Comparison of ENCODE assay signal across 16 cellular contexts in genomic region chr2:134167015-134167414, GRCh38.
DNase-seq lines count a peak whose midpoint lies in the region; ATAC-seq and TF ChIP-seq lines count a peak whose summit lies in the region.
"Had no signal": no experiment of that assay in that cellular context is flagged by ENCODE, and none has a peak within 500 bp of the region (broad histone marks: within the 10 kb centered on the region; RNA-seq: fewer than 3 reads in every experiment).

No MANE protein-coding gene starts in this region.

- H3K9me3 Mint-ChIP-seq in CD4-positive, alpha-beta T cell, result no peaks in the 10 kb centered on the region
- H3K9me3 Mint-ChIP-seq in HFFc6 (no peaks in the 10 kb centered on the region), activated B cell treated with CpG ODN at 0.5 μM for 24 hours (no peaks in the 10 kb centered on the region)

- DNase-seq in CD4-positive, alpha-beta T cell, result no peak
- DNase-seq in HFFc6, result peak; percentile 29
- DNase-seq in activated B cell treated with CpG ODN at 0.5 μM for 24 hours, result no peak
- peak; percentile 44 for DNase-seq in fibroblast of villous mesenchyme (ENCODE audit: low read depth)
- no peak for DNase-seq in posterior cingulate gyrus
- DNase-seq: activated gamma-delta T cell treated with Interleukin-2 at 50 U/mL for 16 hours; DND-41; effector memory CD4-positive, alpha-beta T cell; kidney glomerular epithelial cell; stimulated activated CD4-positive, alpha-beta T cell treated with anti-CD3 and anti-CD28 coated beads, Interleukin-12 subunit alpha, Interleukin-12 subunit beta, amount 100 ng/mL, for 4 hours had no signal

- intact Hi-C loops in CD4-positive, alpha-beta T cell (cut with DNase I, micrococcal nuclease), result no loop called here
- intact Hi-C loops in activated B cell treated with CpG ODN at 0.5 μM for 24 hours (cut with micrococcal nuclease), result no loop called here
- intact Hi-C loops in posterior cingulate gyrus (cut with DNase I), result no loop called here

- H3K4me3 ChIP-seq in fibroblast of villous mesenchyme (ENCODE audit: low read depth, low read length) (no peak overlapping the region), gastroesophageal sphincter (no peak overlapping the region)
- H3K4me3 ChIP-seq: cardiac muscle cell had no signal

- no peaks in the 10 kb centered on the region for H3K27me3 ChIP-seq in CD4-positive, alpha-beta T cell (ENCODE audit: control insufficient read depth, insufficient read depth, low read length)
- H3K27me3 ChIP-seq in gastroesophageal sphincter, result no peaks in the 10 kb centered on the region
- H3K27me3 ChIP-seq: cardiac muscle cell had no signal

- H3K4me1 ChIP-seq in gastroesophageal sphincter, result peaks cover 0 to 28% (median 3%) of the 10 kb centered on the region in 3 donors

- 90 to 93% methylated on average over 2 to 3 of the region's 3 CpGs for WGBS in gastroesophageal sphincter (ENCODE audit: low coverage in 1 of 2), 2 donors

- H3K9me3 ChIP-seq in CD4-positive, alpha-beta T cell (ENCODE audit: control insufficient read depth, low read length), result no peaks in the 10 kb centered on the region
- no peaks in the 10 kb centered on the region for H3K9me3 ChIP-seq in gastroesophageal sphincter

- POLR2A ChIA-PET in CD4-positive, alpha-beta T cell (lab: Charles Lee), result interaction anchor here (0.8 kb wide), 1 partner anchor 45 kb away, joined by 3 read pairs; no protein-coding TSS in a partner anchor
- POLR2A ChIA-PET in activated B cell treated with CpG ODN at 0.5 μM for 24 hours (lab: Charles Lee), result interaction anchor here (1.9 kb wide), 1 partner anchor 10 kb away, joined by 5 read pairs; no protein-coding TSS in a partner anchor

- no peaks in the 10 kb centered on the region for H3K27me3 Mint-ChIP-seq in CD4-positive, alpha-beta T cell
- H3K27me3 Mint-ChIP-seq in HFFc6 (ENCODE audit: insufficient read depth), result no peaks in the 10 kb centered on the region
- no peaks in the 10 kb centered on the region for H3K27me3 Mint-ChIP-seq in activated B cell treated with CpG ODN at 0.5 μM for 24 hours

- H3K27ac Mint-ChIP-seq in CD4-positive, alpha-beta T cell, result peak overlapping the region; percentile 28
- no peak overlapping the region; the same call in 1 of the 2 replicates for H3K27ac Mint-ChIP-seq in HFFc6
- peak overlapping the region; percentile 9 for H3K27ac Mint-ChIP-seq in activated B cell treated with CpG ODN at 0.5 μM for 24 hours

- no peak for TF ChIP-seq EP300 in gastroesophageal sphincter (IDR thresholded peaks at IDR 0.05)

- ATAC-seq in CD4-positive, alpha-beta T cell (ENCODE audit: poor library complexity), result no peak
- ATAC-seq in activated B cell treated with CpG ODN at 0.5 μM for 24 hours (ENCODE audit: low read depth), result no peak
- no peak for ATAC-seq in gastroesophageal sphincter
- no peak for ATAC-seq in HG02623 (IDR thresholded peaks at IDR 0.05; ENCODE audit: unreplicated experiment)
- ATAC-seq in GM18505 (IDR thresholded peaks at IDR 0.05; ENCODE audit: unreplicated experiment), result no peak
- ATAC-seq: Right ventricle myocardium inferior had no signal

- no peak overlapping the region for H3K4me3 Mint-ChIP-seq in CD4-positive, alpha-beta T cell
- H3K4me3 Mint-ChIP-seq in HFFc6 (no peak overlapping the region), activated B cell treated with CpG ODN at 0.5 μM for 24 hours (no peak overlapping the region)

- no peak overlapping the region for H3K27ac ChIP-seq in CD4-positive, alpha-beta T cell (ENCODE audit: low read depth, low read length)
- no peak overlapping the region for H3K27ac ChIP-seq in gastroesophageal sphincter
- H3K27ac ChIP-seq: cardiac muscle cell, HL-60 had no signal

- H3K4me1 Mint-ChIP-seq in CD4-positive, alpha-beta T cell (ENCODE audit: low read depth), result peaks cover 96% of the 10 kb centered on the region
- H3K4me1 Mint-ChIP-seq in HFFc6 (ENCODE audit: low read depth) (peaks cover 34% of the 10 kb centered on the region), activated B cell treated with CpG ODN at 0.5 μM for 24 hours (peaks cover 97% of the 10 kb centered on the region)

- CTCF ChIA-PET in CD4-positive, alpha-beta T cell (lab: Charles Lee), result no interaction called here
- CTCF ChIA-PET in activated B cell treated with CpG ODN at 0.5 μM for 24 hours (lab: Charles Lee), result no interaction called here

- no peak for TF ChIP-seq POLR2A in gastroesophageal sphincter (IDR thresholded peaks at IDR 0.05)
- TF ChIP-seq POLR2A in GM18505 (IDR thresholded peaks at IDR 0.05; ENCODE audit: borderline replicate concordance, extremely low read depth, insufficient read depth, insufficient read length), result no peak

- TF ChIP-seq CTCF in CD4-positive, alpha-beta T cell (IDR thresholded peaks at IDR 0.05), result no peak
- TF ChIP-seq CTCF in HFFc6 (IDR thresholded peaks at IDR 0.05), result no peak
- TF ChIP-seq CTCF in activated B cell treated with CpG ODN at 0.5 μM for 24 hours (IDR thresholded peaks at IDR 0.05), result no peak
- TF ChIP-seq CTCF in fibroblast of villous mesenchyme (IDR thresholded peaks at IDR 0.05; ENCODE audit: insufficient read depth, low read depth, low read length), result no peak
- no peak for TF ChIP-seq CTCF in gastroesophageal sphincter (IDR thresholded peaks at IDR 0.05)

- no peaks in the 10 kb centered on the region for H3K36me3 ChIP-seq in gastroesophageal sphincter
- H3K36me3 ChIP-seq: cardiac muscle cell had no signal

- no peaks in the 10 kb centered on the region for H3K36me3 Mint-ChIP-seq in CD4-positive, alpha-beta T cell (ENCODE audit: low read depth)
- H3K36me3 Mint-ChIP-seq in HFFc6 (ENCODE audit: low read depth), result peaks cover 14% of the 10 kb centered on the region
- H3K36me3 Mint-ChIP-seq in activated B cell treated with CpG ODN at 0.5 μM for 24 hours (ENCODE audit: low read depth), result peaks cover 21% of the 10 kb centered on the region

Comparison
In these comparisons a context has a peak if more than half of its experiments do, and no peak if none do; other contexts are left out.
1. DNase-seq: peak in HFFc6 (single experiment) and fibroblast of villous mesenchyme (single experiment); none in CD4-positive, alpha-beta T cell (0 of 10), activated B cell treated with CpG ODN at 0.5 μM for 24 hours (single experiment) and posterior cingulate gyrus (0 of 10).